8 cellular contexts compared by ENCODE assay signal in genomic region chr7:92133737-92134270, GRCh38. TPM values are rescaled to one million over a fixed set of nuclear protein-coding genes. Genes with fewer than 3 reads are reported as not detected.
A peak's percentile ranks its signal among the peaks of the same experiment; 100 is the strongest.
DNase-seq lines count a peak whose midpoint lies in the region; ATAC-seq and TF ChIP-seq lines count a peak whose summit lies in the region.

No MANE protein-coding gene starts in this region.

- DNase-seq in 8988T (peak; percentile 30), NCI-H2196 (lab: John Stamatoyannopoulos, UW; ENCODE audit: unreplicated experiment) (peak; percentile 72), dedifferentiated amniotic fluid mesenchymal stem cell (ENCODE audit: extremely low spot score) (peak; percentile 44), left lung (peak; percentile 73 to 90)
- DNase-seq in activated CD4-positive, alpha-beta T cell treated with anti-CD3 and anti-CD28 coated beads, Interleukin-2, amount 10 ng/mL, durations not matched to agents 7 days and 5 days, result peak; percentile 56
- DNase-seq in stimulated activated CD4-positive, alpha-beta T cell treated with anti-CD3 and anti-CD28 coated beads, Interleukin-4, amount 100 ng/mL, for 1 hour, result peak; percentile 53

- no peaks in the 10 kb centered on the region for H3K9me3 ChIP-seq in left lung

- intact Hi-C loops in left lung (cut with DNase I), result no loop called here

- peak overlapping the region; percentile 99 for H3K27ac Mint-ChIP-seq in activated CD4-positive, alpha-beta T cell treated with anti-CD3 and anti-CD28 coated beads, Interleukin-2, amount 10 ng/mL, durations not matched to agents 7 days and 5 days

- H3K4me1 ChIP-seq in left lung, result peaks cover 0 to 34% of the 10 kb centered on the region in 2 donors

- ATAC-seq in GM18502 (IDR thresholded peaks at IDR 0.05; ENCODE audit: poor library complexity, unreplicated experiment), result peak; percentile 29
- peak; percentile 39 for ATAC-seq in HG03045 (IDR thresholded peaks at IDR 0.05; ENCODE audit: unreplicated experiment)
- peak; percentile 59 for ATAC-seq in left lung

- H3K27me3 Mint-ChIP-seq in activated CD4-positive, alpha-beta T cell treated with anti-CD3 and anti-CD28 coated beads, Interleukin-2, amount 10 ng/mL, durations not matched to agents 7 days and 5 days, result peaks cover 2% of the 10 kb centered on the region

- H3K36me3 Mint-ChIP-seq in activated CD4-positive, alpha-beta T cell treated with anti-CD3 and anti-CD28 coated beads, Interleukin-2, amount 10 ng/mL, durations not matched to agents 7 days and 5 days (ENCODE audit: low read depth), result peaks cover 16% of the 10 kb centered on the region

- peak overlapping the region; percentile 93 to 100 for H3K4me3 ChIP-seq in left lung

- H3K36me3 ChIP-seq in left lung, result peaks cover 0 to 17% of the 10 kb centered on the region in 2 donors

- peaks cover 46% of the 10 kb centered on the region for H3K4me1 Mint-ChIP-seq in activated CD4-positive, alpha-beta T cell treated with anti-CD3 and anti-CD28 coated beads, Interleukin-2, amount 10 ng/mL, durations not matched to agents 7 days and 5 days

- CTCF ChIA-PET in activated CD4-positive, alpha-beta T cell treated with anti-CD3 and anti-CD28 coated beads, Interleukin-2, amount 10 ng/mL, durations not matched to agents 7 days and 5 days (lab: Charles Lee), result interaction anchor here (1.7 kb wide), 1 partner anchor 9 kb away, joined by 6 read pairs; no protein-coding TSS in a partner anchor

- H3K4me3 Mint-ChIP-seq in activated CD4-positive, alpha-beta T cell treated with anti-CD3 and anti-CD28 coated beads, Interleukin-2, amount 10 ng/mL, durations not matched to agents 7 days and 5 days, result peak overlapping the region; percentile 95

- no peaks in the 10 kb centered on the region for H3K9me3 Mint-ChIP-seq in activated CD4-positive, alpha-beta T cell treated with anti-CD3 and anti-CD28 coated beads, Interleukin-2, amount 10 ng/mL, durations not matched to agents 7 days and 5 days

- POLR2A ChIA-PET in activated CD4-positive, alpha-beta T cell treated with anti-CD3 and anti-CD28 coated beads, Interleukin-2, amount 10 ng/mL, durations not matched to agents 7 days and 5 days (lab: Charles Lee), result no interaction called here

- no peaks in the 10 kb centered on the region for H3K27me3 ChIP-seq in left lung

- peak; percentile 72 to 80 for TF ChIP-seq CTCF in left lung (IDR thresholded peaks at IDR 0.05)

- H3K27ac ChIP-seq in left lung, result peak overlapping the region; percentile 91 to 98

RNA-seq across cellular contexts. Expression of gene CYP51A1, which starts 0.5 kb away (rescaled TPM):
- 10 to 100 TPM; 27.4 to 30.6 TPM for total RNA-seq in activated CD4-positive, alpha-beta T cell treated with anti-CD3 and anti-CD28 coated beads, Interleukin-2, amount 10 ng/mL, durations not matched to agents 7 days and 5 days
- total RNA-seq in left lung, result 100 to 1,000 TPM; 122 to 271 TPM

RNA-seq across cellular contexts. Expression of gene LRRD1, which starts 45.1 kb away (rescaled TPM):
- not detected for total RNA-seq in activated CD4-positive, alpha-beta T cell treated with anti-CD3 and anti-CD28 coated beads, Interleukin-2, amount 10 ng/mL, durations not matched to agents 7 days and 5 days
- total RNA-seq in left lung, result under 1 TPM in 1 of 2 donors, not detected in 1; 0.09 TPM

Comparison
In these comparisons a context has a peak if more than half of its experiments do, and no peak if none do; other contexts are left out.
1. Peak in every context shown above with its lines: DNase-seq, ATAC-seq, H3K4me3 ChIP-seq and H3K27ac ChIP-seq.
2. DNase-seq: peak in every context shown above with its lines; median percentile 82 in left lung; 72 in NCI-H2196; 56 in activated CD4-positive, alpha-beta T cell treated with anti-CD3 and anti-CD28 coated beads, Interleukin-2, amount 10 ng/mL, durations not matched to agents 7 days and 5 days; 53 in stimulated activated CD4-positive, alpha-beta T cell treated with anti-CD3 and anti-CD28 coated beads, Interleukin-4, amount 100 ng/mL, for 1 hour; 44 in dedifferentiated amniotic fluid mesenchymal stem cell; 30 in 8988T.